Comparison of ENCODE assay signal across 2 cellular contexts in the genomic region with DNA sequence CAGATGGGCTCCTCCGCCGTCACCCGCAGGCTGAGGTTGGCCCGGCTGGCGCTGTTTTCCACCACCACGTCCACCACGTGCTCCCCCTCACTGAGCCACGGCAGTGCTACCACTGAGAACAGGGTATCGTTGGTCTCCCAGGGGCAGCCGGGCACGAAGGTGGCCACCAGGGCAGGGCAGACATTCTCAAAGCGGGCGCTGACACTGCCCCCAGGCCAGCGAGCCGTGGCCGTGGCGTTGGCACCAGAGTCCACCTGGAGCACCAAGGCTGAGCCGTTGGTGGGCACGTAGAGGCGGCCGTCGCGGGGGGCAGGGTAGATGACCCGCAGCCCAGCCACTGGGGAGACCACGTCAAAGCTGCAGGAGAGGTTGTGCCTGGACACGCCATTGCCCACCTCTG. TPM values are rescaled to one million over a fixed set of nuclear protein-coding genes. Genes with fewer than 3 reads are reported as not detected.
"Had no signal": no experiment of that assay in that cellular context is flagged by ENCODE, and none has a peak within 500 bp of the region (broad histone marks: within the 10 kb centered on the region; RNA-seq: fewer than 3 reads in every experiment).

No MANE protein-coding gene starts in this region.

RNA-seq across cellular contexts. Expression of gene RAB26, which starts 34.2 kb away (rescaled TPM):
- total RNA-seq: thoracic aorta, tibial nerve had no signal
